Comparison of ENCODE assay signal across 13 cellular contexts in genomic region chr6:30603961-30604360, GRCh38. TPM values are rescaled to one million over a fixed set of nuclear protein-coding genes. Genes with fewer than 3 reads are reported as not detected.
A peak's percentile ranks its signal among the peaks of the same experiment; 100 is the strongest.
DNase-seq lines count a peak whose midpoint lies in the region; ATAC-seq and TF ChIP-seq lines count a peak whose summit lies in the region.
"Had no signal": no experiment of that assay in that cellular context is flagged by ENCODE, and none has a peak within 500 bp of the region (broad histone marks: within the 10 kb centered on the region; RNA-seq: fewer than 3 reads in every experiment).

No MANE protein-coding gene starts in this region.

- H3K36me3 Mint-ChIP-seq in Calu3 (ENCODE audit: insufficient read depth, unreplicated experiment) (peaks cover 100% of the 10 kb centered on the region), endothelial cell (ENCODE audit: low read depth, unreplicated experiment) (peaks cover 62% of the 10 kb centered on the region)
- peaks cover 62 to 79% of the 10 kb centered on the region in 2 donors for H3K36me3 Mint-ChIP-seq in stimulated activated naive B cell treated with anti-CD40 and anti-IgM and Interleukin-4, amounts not matched to agents 10 μg/mL and 1 μg/mL and 100 μg/mL, for 72 hours

- H3K4me1 Mint-ChIP-seq in Calu3 (ENCODE audit: low read depth, unreplicated experiment) (peaks cover 7% of the 10 kb centered on the region), endothelial cell (ENCODE audit: unreplicated experiment) (peaks cover 44% of the 10 kb centered on the region)
- H3K4me1 Mint-ChIP-seq in stimulated activated naive B cell treated with anti-CD40 and anti-IgM and Interleukin-4, amounts not matched to agents 10 μg/mL and 1 μg/mL and 100 μg/mL, for 72 hours, result peaks cover 16 to 36% of the 10 kb centered on the region in 2 donors
- H3K4me1 Mint-ChIP-seq: H9 had no signal

- intact Hi-C loops in left ventricle myocardium superior (cut with micrococcal nuclease), result no loop called here
- intact Hi-C loops in Calu3 (cut with micrococcal nuclease; ENCODE audit: unreplicated experiment), result no loop called here

- BruUV-seq in Calu3 (replicated peaks; lab: Mats Ljungman, UMichigan), result TSS peak; percentile 2

- CTCF ChIA-PET in Calu3 (lab: Charles Lee), result no interaction called here

- DNase-seq in cardiac muscle cell (ENCODE audit: low read depth in 1 of 2, low spot score in 1 of 2), result no peak
- DNase-seq in left ventricle myocardium superior, result no peak
- DNase-seq in Calu3, result no peak
- no peak for DNase-seq in endothelial cell (ENCODE audit: low spot score)
- DNase-seq in stimulated activated naive B cell treated with anti-CD40 and anti-IgM and Interleukin-4, amounts not matched to agents 10 μg/mL and 1 μg/mL and 100 μg/mL, for 72 hours, result no peak
- no peak for DNase-seq in NCI-H69 (lab: John Stamatoyannopoulos, UW)
- DNase-seq: CD4-positive, CD25-positive, alpha-beta regulatory T cell; H9; NCI-H1417; NCI-H187 treated with DMSO at 0.1 percent for 48 hours had no signal

- no peaks in the 10 kb centered on the region for H3K27me3 ChIP-seq in cardiac muscle cell

- no peaks in the 10 kb centered on the region for H3K9me3 ChIP-seq in cardiac muscle cell (ENCODE audit: low read depth)

- H3K27ac Mint-ChIP-seq in Calu3 (ENCODE audit: unreplicated experiment) (no peak overlapping the region), endothelial cell (ENCODE audit: unreplicated experiment) (peak overlapping the region; percentile 81)
- peak overlapping the region; percentile 87 for H3K27ac Mint-ChIP-seq in stimulated activated naive B cell treated with anti-CD40 and anti-IgM and Interleukin-4, amounts not matched to agents 10 μg/mL and 1 μg/mL and 100 μg/mL, for 72 hours

- no peaks in the 10 kb centered on the region for H3K9me3 Mint-ChIP-seq in Calu3 (ENCODE audit: low read depth, unreplicated experiment)
- no peaks in the 10 kb centered on the region for H3K9me3 Mint-ChIP-seq in endothelial cell (ENCODE audit: unreplicated experiment)
- H3K9me3 Mint-ChIP-seq in stimulated activated naive B cell treated with anti-CD40 and anti-IgM and Interleukin-4, amounts not matched to agents 10 μg/mL and 1 μg/mL and 100 μg/mL, for 72 hours, result no peaks in the 10 kb centered on the region
- H3K9me3 Mint-ChIP-seq: CD4-positive, CD25-positive, alpha-beta regulatory T cell; H9; IgD-negative memory B cell had no signal

- H3K36me3 ChIP-seq in cardiac muscle cell, result peaks cover 74% of the 10 kb centered on the region

- TF ChIP-seq CTCF in cardiac muscle cell (IDR thresholded peaks at IDR 0.05; ENCODE audit: low read depth, low read length) (no peak), Calu3 (IDR thresholded peaks at IDR 0.05; ENCODE audit: unreplicated experiment) (no peak), endothelial cell (IDR thresholded peaks at IDR 0.05; ENCODE audit: unreplicated experiment) (no peak)

- no peak overlapping the region for H3K4me3 ChIP-seq in cardiac muscle cell

- peak overlapping the region; percentile 1 for H3K27ac ChIP-seq in cardiac muscle cell
- H3K27ac ChIP-seq: RWPE1 had no signal

- H3K27me3 Mint-ChIP-seq in Calu3 (ENCODE audit: unreplicated experiment) (no peaks in the 10 kb centered on the region), endothelial cell (ENCODE audit: unreplicated experiment) (peaks cover 14% of the 10 kb centered on the region)
- H3K27me3 Mint-ChIP-seq in stimulated activated naive B cell treated with anti-CD40 and anti-IgM and Interleukin-4, amounts not matched to agents 10 μg/mL and 1 μg/mL and 100 μg/mL, for 72 hours, result no peaks in the 10 kb centered on the region
- H3K27me3 Mint-ChIP-seq: CD4-positive, CD25-positive, alpha-beta regulatory T cell; IgD-negative memory B cell had no signal

- H3K4me3 Mint-ChIP-seq in Calu3 (ENCODE audit: low read depth, unreplicated experiment) (no peak overlapping the region), endothelial cell (ENCODE audit: unreplicated experiment) (peak overlapping the region; percentile 60)
- no peak overlapping the region for H3K4me3 Mint-ChIP-seq in stimulated activated naive B cell treated with anti-CD40 and anti-IgM and Interleukin-4, amounts not matched to agents 10 μg/mL and 1 μg/mL and 100 μg/mL, for 72 hours
- H3K4me3 Mint-ChIP-seq: H9, IgD-negative memory B cell had no signal

- ATAC-seq in left ventricle myocardium superior (no peak), GM21723 (IDR thresholded peaks at IDR 0.05; ENCODE audit: unreplicated experiment) (no peak)
- no peak for ATAC-seq in stimulated activated naive B cell treated with anti-CD40 and anti-IgM and Interleukin-4, amounts not matched to agents 10 μg/mL and 1 μg/mL and 100 μg/mL, for 72 hours (replicated peaks)

- H3K4me1 ChIP-seq in cardiac muscle cell (ENCODE audit: low read depth), result no peaks in the 10 kb centered on the region

RNA-seq across cellular contexts. Expression of gene PPP1R10, which starts 13.1 kb away (rescaled TPM):
- total RNA-seq in cardiac muscle cell (47.3 and 65.6 TPM in 2 replicates), left ventricle myocardium superior (32.7 TPM), Calu3 (2022) (119 and 134 TPM in 2 replicates), endothelial cell (ENCODE audit: unreplicated experiment) (75.8 TPM)
- 42.4 and 42.9 TPM in 2 replicates for polyA plus RNA-seq in cardiac muscle cell

RNA-seq across cellular contexts. Expression of gene MRPS18B, which starts 13.7 kb away (rescaled TPM):
- total RNA-seq in cardiac muscle cell (54.4 and 58.2 TPM in 2 replicates), left ventricle myocardium superior (129 TPM), Calu3 (2022) (103 and 107 TPM in 2 replicates), endothelial cell (ENCODE audit: unreplicated experiment) (39.8 TPM)
- polyA plus RNA-seq in cardiac muscle cell, result 107 and 120 TPM in 2 replicates

RNA-seq across cellular contexts. Expression of gene ATAT1, which starts 22.7 kb away (rescaled TPM):
- 11.2 and 18.3 TPM in 2 replicates for total RNA-seq in cardiac muscle cell
- polyA plus RNA-seq in cardiac muscle cell, result 17.3 and 18.0 TPM in 2 replicates
- 1.7 TPM for total RNA-seq in left ventricle myocardium superior
- total RNA-seq in Calu3 (2022), result 23.0 and 30.0 TPM in 2 replicates
- 30.3 TPM for total RNA-seq in endothelial cell (ENCODE audit: unreplicated experiment)

RNA-seq across cellular contexts. Expression of gene ABCF1, which starts 32.7 kb away (rescaled TPM):
- total RNA-seq in cardiac muscle cell, result 54.4 and 61.9 TPM in 2 replicates
- 52.5 and 54.6 TPM in 2 replicates for polyA plus RNA-seq in cardiac muscle cell
- 37.8 TPM for total RNA-seq in left ventricle myocardium superior
- total RNA-seq in Calu3 (2022), result 88.3 and 92.4 TPM in 2 replicates
- 57.2 TPM for total RNA-seq in endothelial cell (ENCODE audit: unreplicated experiment)

RNA-seq across cellular contexts. Expression of gene C6orf136, which starts 43.0 kb away (rescaled TPM):
- total RNA-seq in cardiac muscle cell, result 27.5 and 28.5 TPM in 2 replicates
- polyA plus RNA-seq in cardiac muscle cell, result 31.7 and 40.1 TPM in 2 replicates
- 54.9 TPM for total RNA-seq in left ventricle myocardium superior
- total RNA-seq in Calu3 (2022), result 25.3 and 32.4 TPM in 2 replicates
- total RNA-seq in endothelial cell (ENCODE audit: unreplicated experiment), result 15.1 TPM
